11 cellular contexts compared by ENCODE assay signal in the genomic region with DNA sequence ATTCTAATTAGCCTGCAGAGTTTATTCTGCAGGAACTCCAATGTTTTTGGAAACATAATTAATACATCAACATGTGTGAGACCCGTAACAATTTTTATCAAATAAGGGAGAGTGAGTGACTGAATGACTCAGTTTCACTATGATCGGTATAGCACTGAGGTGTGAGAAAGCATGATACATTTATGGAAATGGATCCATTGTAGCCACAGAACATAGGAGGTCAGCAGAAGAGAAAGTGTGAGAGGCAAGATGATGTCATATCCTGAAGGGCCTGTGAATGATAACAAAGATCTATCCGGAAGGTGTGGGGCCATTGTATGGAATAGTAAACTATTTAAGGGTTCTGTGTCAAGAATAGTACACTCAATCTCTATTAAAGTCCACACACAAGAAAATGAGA.
DNase-seq lines count a peak whose midpoint lies in the region; ATAC-seq, FAIRE-seq and TF ChIP-seq lines count a peak whose summit lies in the region.
"Had no signal": no experiment of that assay in that cellular context is flagged by ENCODE, and none has a peak within 500 bp of the region (broad histone marks: within the 10 kb centered on the region; RNA-seq: fewer than 3 reads in every experiment).

No MANE protein-coding gene starts in this region.

- H3K9ac ChIP-seq in PC-3 (ENCODE audit: low read length): no peak overlapping the region

- BruUV-seq in PC-3 (replicated peaks; lab: Mats Ljungman, UMichigan): no TSS peak

- H3F3A ChIP-seq in PC-3 (ENCODE audit: low read length, unreplicated experiment): no peaks in the 10 kb centered on the region

- no peak for TF ChIP-seq CTCF in brain microvascular endothelial cell (IDR thresholded peaks at IDR 0.05; ENCODE audit: low read depth, low read length, missing control alignments)
- no peak for TF ChIP-seq CTCF in PC-3 (conservative IDR thresholded peaks at IDR 0.05; ENCODE audit: low read depth, low read length)

- DNase-seq in GM18507 (ENCODE audit: extremely low spot score, insufficient read length, low read depth) (peak; percentile 18), brain microvascular endothelial cell (peak; percentile 24), PC-3 (no peak), occipital lobe (lab: John Stamatoyannopoulos, UW) (no peak), ACHN (no peak), H54 (ENCODE audit: insufficient read length, low spot score) (no peak)
- DNase-seq: foreskin fibroblast; NK-92 treated with Interleukin-12 subunit alpha and Interleukin-12 subunit beta, amount 100 ng/mL, for 24 hours had no signal

- POLR2A ChIA-PET in PC-3 (lab: Charles Lee; ENCODE audit: unreplicated experiment): no interaction called here

- CTCF ChIA-PET in PC-3 (lab: Charles Lee): no interaction called here

- in situ Hi-C loops in brain microvascular endothelial cell (cut with HindIII; ENCODE audit: low pct_ligation_motif_present, low sequenced_read_pairs): no loop called here
- in situ Hi-C loops in ACHN (cut with HindIII; ENCODE audit: low pct_ligation_motif_present, low pct_unique_long_range_greater_than_20kb, low sequenced_read_pairs): no loop called here

- intact Hi-C loops in PC-3 (cut with micrococcal nuclease): no loop called here

- FAIRE-seq in GM18507 (lab: Jason Lieb, UNC) (peak; percentile 88), H54 (lab: Jason Lieb, UNC) (no peak)

- no peak overlapping the region for H2AFZ ChIP-seq in PC-3 (ENCODE audit: low read length)

- H3K79me2 ChIP-seq in PC-3 (ENCODE audit: low read length): no peaks in the 10 kb centered on the region

- ATAC-seq in GM19468 (IDR thresholded peaks at IDR 0.05; ENCODE audit: extremely low read depth, unreplicated experiment) (peak; percentile 90), HG02981 (IDR thresholded peaks at IDR 0.05; ENCODE audit: unreplicated experiment) (peak; percentile 92), PC-3 (no peak)

- H4K20me1 ChIP-seq in PC-3 (ENCODE audit: low read length): no peaks in the 10 kb centered on the region

- peaks cover 8% of the 10 kb centered on the region; the same call in 1 of the 2 replicates for H3K9me3 ChIP-seq in PC-3 (ENCODE audit: low read length)
- H3K9me3 ChIP-seq: right atrium auricular region had no signal

- no peaks in the 10 kb centered on the region for H3K36me3 ChIP-seq in brain microvascular endothelial cell (replicated peaks)
- no peaks in the 10 kb centered on the region for H3K36me3 ChIP-seq in PC-3 (ENCODE audit: low read depth, low read length)
- H3K36me3 ChIP-seq: right atrium auricular region had no signal

- no peaks in the 10 kb centered on the region for H3K4me1 ChIP-seq in PC-3 (ENCODE audit: insufficient read depth, low read length)
- H3K4me1 ChIP-seq: right atrium auricular region had no signal

- H3K4me2 ChIP-seq in PC-3 (ENCODE audit: low read length): no peak overlapping the region

- no peak for TF ChIP-seq POLR2A in H54 (IDR thresholded peaks at IDR 0.05; ENCODE audit: low read depth, low read length)

- no peaks in the 10 kb centered on the region for H3K9me2 ChIP-seq in PC-3 (replicated peaks; ENCODE audit: low read length)

- H3K27ac ChIP-seq in brain microvascular endothelial cell (no peak overlapping the region), PC-3 (ENCODE audit: low read length) (no peak overlapping the region)
- H3K27ac ChIP-seq: right atrium auricular region had no signal

- H3K4me3 ChIP-seq in brain microvascular endothelial cell (ENCODE audit: low read depth, low read length): no peak overlapping the region
- no peak overlapping the region for H3K4me3 ChIP-seq in PC-3 (ENCODE audit: low read length)
- H3K4me3 ChIP-seq: right atrium auricular region had no signal

- H3K27me3 ChIP-seq in brain microvascular endothelial cell (replicated peaks): no peaks in the 10 kb centered on the region
- no peaks in the 10 kb centered on the region for H3K27me3 ChIP-seq in PC-3 (ENCODE audit: low read length)
- H3K27me3 ChIP-seq: right atrium auricular region had no signal

Comparison
In these comparisons a context has a peak if more than half of its experiments do, and no peak if none do; other contexts are left out.
1. DNase-seq: peak in GM18507 (single experiment) and brain microvascular endothelial cell (single experiment); none in PC-3 (single experiment), occipital lobe (single experiment), ACHN (single experiment) and H54 (single experiment).